In genomic region chr10:5945561-5946418, GRCh38 we compare ENCODE assay signal across 8 cellular contexts. TPM values are rescaled to one million over a fixed set of nuclear protein-coding genes. Genes with fewer than 3 reads are reported as not detected.
A peak's percentile ranks its signal among the peaks of the same experiment; 100 is the strongest.
DNase-seq lines count a peak whose midpoint lies in the region; ATAC-seq and TF ChIP-seq lines count a peak whose summit lies in the region.

No MANE protein-coding gene starts in this region.

- H3K36me3 Mint-ChIP-seq in CD4-positive, alpha-beta T cell (ENCODE audit: low read depth) = no peaks in the 10 kb centered on the region

- peaks cover 8% of the 10 kb centered on the region for H3K4me1 Mint-ChIP-seq in CD4-positive, alpha-beta T cell (ENCODE audit: low read depth)

- ATAC-seq in CD4-positive, alpha-beta T cell (ENCODE audit: poor library complexity) = no peak
- ATAC-seq in HG03442 (IDR thresholded peaks at IDR 0.05; ENCODE audit: unreplicated experiment) (no peak), HG03432 (IDR thresholded peaks at IDR 0.05; ENCODE audit: unreplicated experiment) (no peak)

- H3K4me1 ChIP-seq in trophoblast cell (ENCODE audit: control insufficient read depth in 1 of 2, insufficient read depth in 2 of 2, low read length in 2 of 2) = peaks cover 10 to 12% of the 10 kb centered on the region in 2 experiments

- no peak for TF ChIP-seq CTCF in CD4-positive, alpha-beta T cell (IDR thresholded peaks at IDR 0.05)
- TF ChIP-seq CTCF in VCaP (conservative IDR thresholded peaks at IDR 0.05) (no peak), GM10248 (IDR thresholded peaks at IDR 0.05; ENCODE audit: control extremely low read depth, extremely low read depth, low read depth, missing control alignments) (no peak)

- no peak overlapping the region for H3K27ac ChIP-seq in CD4-positive, alpha-beta T cell (ENCODE audit: low read depth, low read length)
- H3K27ac ChIP-seq in VCaP = peak overlapping the region; percentile 31
- no peak overlapping the region for H3K27ac ChIP-seq in trophoblast cell (ENCODE audit: low read depth, low read length)

- H3K36me3 ChIP-seq in trophoblast cell (ENCODE audit: control insufficient read depth in 1 of 2, insufficient read depth in 2 of 2, low read length in 2 of 2) = no peaks in the 10 kb centered on the region

- H2BK120ac ChIP-seq in trophoblast cell (ENCODE audit: insufficient read depth, low read length, poor library complexity) = peak overlapping the region; percentile 36

- H3K14ac ChIP-seq in trophoblast cell (ENCODE audit: low read length) = no peak overlapping the region

- peak overlapping the region; percentile 92 for H4K8ac ChIP-seq in trophoblast cell (ENCODE audit: low read depth, low read length)

- H3K4me2 ChIP-seq in trophoblast cell (ENCODE audit: low read length) = peak overlapping the region; percentile 13

- no peak overlapping the region for H3K27ac Mint-ChIP-seq in CD4-positive, alpha-beta T cell

- no peak overlapping the region for H3K4me3 ChIP-seq in trophoblast cell (ENCODE audit: low read depth, low read length)

- WGBS in trophoblast cell (ENCODE audit: extremely low coverage, insufficient coverage, insufficient read length) = no CpG with 5 or more reads among the region's 21 CpGs

- peak overlapping the region; percentile 11 for H2BK12ac ChIP-seq in trophoblast cell (ENCODE audit: low read length)

- no peaks in the 10 kb centered on the region for H3K9me3 ChIP-seq in CD4-positive, alpha-beta T cell (ENCODE audit: control insufficient read depth, low read length)
- H3K9me3 ChIP-seq in trophoblast cell (ENCODE audit: insufficient read depth, low read depth, low read length) = peaks cover 2% of the 10 kb centered on the region

- no peak overlapping the region for H2BK5ac ChIP-seq in trophoblast cell (ENCODE audit: low read depth, low read length, poor library complexity)

- H3K23ac ChIP-seq in trophoblast cell (ENCODE audit: low read length) = no peak overlapping the region

- peaks cover 5% of the 10 kb centered on the region for H3K79me1 ChIP-seq in trophoblast cell (ENCODE audit: low read length)

- H4K12ac ChIP-seq in trophoblast cell (ENCODE audit: low read depth, low read length) = peak overlapping the region; percentile 36

- no peaks in the 10 kb centered on the region for H3K27me3 Mint-ChIP-seq in CD4-positive, alpha-beta T cell

- intact Hi-C loops in CD4-positive, alpha-beta T cell (cut with DNase I, micrococcal nuclease) = no loop called here

- no peak overlapping the region for H2AFZ ChIP-seq in trophoblast cell (ENCODE audit: insufficient read depth, low read length, poor library complexity)

- no peak for DNase-seq in CD4-positive, alpha-beta T cell
- DNase-seq in glomerular endothelial cell (ENCODE audit: extremely low read depth, low read depth, low spot score) = peak; percentile 77
- DNase-seq in trophoblast cell = peak in 1 of 2 donors; percentile 20
- no peak for DNase-seq in stimulated activated CD4-positive, alpha-beta T cell treated with anti-CD3 and anti-CD28 coated beads, Interleukin-12 subunit alpha, Interleukin-12 subunit beta, amount 100 ng/mL, for 4 hours
- no peak for DNase-seq in GM10248 (ENCODE audit: extremely low spot score)

- POLR2A ChIA-PET in CD4-positive, alpha-beta T cell (lab: Charles Lee) = no interaction called here
- POLR2A ChIA-PET in GM10248 (lab: Yijun Ruan, JAX) = no interaction called here

- CTCF ChIA-PET in CD4-positive, alpha-beta T cell (lab: Charles Lee) = interaction anchor here (0.7 to 1.1 kb wide), 2 partner anchors 9 to 220 kb away, joined by 3 to 4 read pairs; no protein-coding TSS in a partner anchor
- CTCF ChIA-PET in GM10248 (lab: Yijun Ruan, JAX) = interaction anchor here (1.2 kb wide), 1 partner anchor 10 kb away, joined by 4 read pairs; no protein-coding TSS in a partner anchor

- peak overlapping the region; percentile 20 for H3K4me3 Mint-ChIP-seq in CD4-positive, alpha-beta T cell

- H3K4ac ChIP-seq in trophoblast cell (ENCODE audit: low read depth, low read length) = no peak overlapping the region

- no peaks in the 10 kb centered on the region for H3K79me2 ChIP-seq in trophoblast cell (ENCODE audit: control insufficient read depth, insufficient read depth, low read length, poor library complexity)

- no peaks in the 10 kb centered on the region for H3K27me3 ChIP-seq in CD4-positive, alpha-beta T cell (ENCODE audit: control insufficient read depth, insufficient read depth, low read length)
- no peaks in the 10 kb centered on the region for H3K27me3 ChIP-seq in trophoblast cell (ENCODE audit: insufficient read depth, low read length)

- H3K9ac ChIP-seq in trophoblast cell (ENCODE audit: low read length) = no peak overlapping the region

- peak overlapping the region; percentile 54 for H4K91ac ChIP-seq in trophoblast cell (ENCODE audit: low read depth, low read length)

- no peaks in the 10 kb centered on the region for H3K9me3 Mint-ChIP-seq in CD4-positive, alpha-beta T cell

- H2AK5ac ChIP-seq in trophoblast cell (ENCODE audit: low read length) = no peak overlapping the region

- H3K18ac ChIP-seq in trophoblast cell (ENCODE audit: low read length) = no peak overlapping the region

RNA-seq across cellular contexts. Expression of gene IL15RA, which starts 31.6 kb away (rescaled TPM):
- 1 to 10 TPM; 4.4 TPM for total RNA-seq in CD4-positive, alpha-beta T cell
- total RNA-seq in glomerular endothelial cell = 46.7 and 47.7 TPM in 2 replicates
- 0.03 and 0.10 TPM in 2 replicates for polyA plus RNA-seq in trophoblast cell (2013)

RNA-seq across cellular contexts. Expression of gene FBH1, which starts 55.7 kb away (rescaled TPM):
- 10 to 100 TPM; 33.9 to 34.2 TPM for total RNA-seq in CD4-positive, alpha-beta T cell
- 73.8 and 84.5 TPM in 2 replicates for total RNA-seq in glomerular endothelial cell
- polyA plus RNA-seq in trophoblast cell (2013) = 31.5 and 32.0 TPM in 2 replicates

RNA-seq across cellular contexts. Expression of gene ANKRD16, which starts 56.1 kb away (rescaled TPM):
- total RNA-seq in CD4-positive, alpha-beta T cell = 1 to 10 TPM; 1.4 to 1.8 TPM
- 5.9 and 13.9 TPM in 2 replicates for total RNA-seq in glomerular endothelial cell
- 2.2 and 2.3 TPM in 2 replicates for polyA plus RNA-seq in trophoblast cell (2013)
